ENCODE assay signal across 1 cellular context in the genomic region with DNA sequence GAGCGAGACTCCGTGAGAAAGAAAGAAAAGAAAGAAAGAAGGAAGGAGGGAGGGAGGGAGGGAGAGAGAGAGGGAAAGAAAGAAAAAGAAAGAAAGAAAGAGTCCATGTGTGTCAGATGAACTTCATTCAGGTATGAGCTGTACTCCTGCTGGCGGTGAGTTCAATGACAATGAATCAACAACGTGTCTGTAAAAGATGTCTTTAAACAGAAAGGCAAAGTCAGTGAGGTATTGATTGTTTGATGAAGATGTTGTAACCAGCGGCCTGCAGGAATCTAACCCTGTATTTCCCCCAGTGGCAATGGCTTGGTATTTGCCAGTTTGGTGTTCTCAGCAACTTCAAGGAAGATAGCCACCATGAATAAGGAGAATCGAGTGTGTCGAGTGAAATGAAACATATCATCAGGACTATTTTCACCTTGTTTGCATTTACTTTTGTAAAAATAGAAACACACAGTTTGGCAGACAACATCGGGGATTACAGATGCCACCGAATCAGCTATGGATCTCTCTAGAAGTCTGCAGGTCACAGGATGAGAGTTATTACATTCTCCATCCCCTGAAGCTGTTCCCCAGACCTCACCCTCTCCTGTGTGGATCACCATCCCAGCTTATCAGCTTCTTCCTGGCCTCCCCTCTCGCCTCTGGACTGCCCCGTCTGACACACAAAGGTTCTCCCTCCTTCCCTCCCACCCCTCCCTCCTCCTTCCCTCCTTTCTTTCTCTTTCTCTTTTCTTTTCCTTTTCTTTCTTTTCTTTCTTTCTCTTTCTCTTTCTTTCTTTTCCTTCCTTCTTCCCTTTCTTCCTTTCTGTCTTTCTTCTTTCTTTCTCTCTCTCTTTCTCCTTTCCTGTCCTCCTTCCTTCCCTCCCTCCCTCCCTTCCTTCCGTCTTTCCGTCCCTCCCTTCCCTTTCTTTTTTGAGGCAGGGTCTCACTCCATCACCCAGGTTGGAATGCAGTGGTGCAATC.
TF ChIP-seq lines count a peak whose summit lies in the region.

No MANE protein-coding gene starts in this region.

TF ChIP-seq in HepG2, 621 proteins besides CTCF, POLR2A, EP300 and RAD21 (continued from another document and continues in another):
- TF ChIP-seq, protein P1, sequence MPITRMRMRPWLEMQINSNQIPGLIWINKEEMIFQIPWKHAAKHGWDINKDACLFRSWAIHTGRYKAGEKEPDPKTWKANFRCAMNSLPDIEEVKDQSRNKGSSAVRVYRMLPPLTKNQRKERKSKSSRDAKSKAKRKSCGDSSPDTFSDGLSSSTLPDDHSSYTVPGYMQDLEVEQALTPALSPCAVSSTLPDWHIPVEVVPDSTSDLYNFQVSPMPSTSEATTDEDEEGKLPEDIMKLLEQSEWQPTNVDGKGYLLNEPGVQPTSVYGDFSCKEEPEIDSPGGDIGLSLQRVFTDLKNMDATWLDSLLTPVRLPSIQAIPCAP (CRISPR knock-in tag; IDR thresholded peaks at IDR 0.05; ENCODE audit: low read depth): no peak
- TF ChIP-seq, protein P2, sequence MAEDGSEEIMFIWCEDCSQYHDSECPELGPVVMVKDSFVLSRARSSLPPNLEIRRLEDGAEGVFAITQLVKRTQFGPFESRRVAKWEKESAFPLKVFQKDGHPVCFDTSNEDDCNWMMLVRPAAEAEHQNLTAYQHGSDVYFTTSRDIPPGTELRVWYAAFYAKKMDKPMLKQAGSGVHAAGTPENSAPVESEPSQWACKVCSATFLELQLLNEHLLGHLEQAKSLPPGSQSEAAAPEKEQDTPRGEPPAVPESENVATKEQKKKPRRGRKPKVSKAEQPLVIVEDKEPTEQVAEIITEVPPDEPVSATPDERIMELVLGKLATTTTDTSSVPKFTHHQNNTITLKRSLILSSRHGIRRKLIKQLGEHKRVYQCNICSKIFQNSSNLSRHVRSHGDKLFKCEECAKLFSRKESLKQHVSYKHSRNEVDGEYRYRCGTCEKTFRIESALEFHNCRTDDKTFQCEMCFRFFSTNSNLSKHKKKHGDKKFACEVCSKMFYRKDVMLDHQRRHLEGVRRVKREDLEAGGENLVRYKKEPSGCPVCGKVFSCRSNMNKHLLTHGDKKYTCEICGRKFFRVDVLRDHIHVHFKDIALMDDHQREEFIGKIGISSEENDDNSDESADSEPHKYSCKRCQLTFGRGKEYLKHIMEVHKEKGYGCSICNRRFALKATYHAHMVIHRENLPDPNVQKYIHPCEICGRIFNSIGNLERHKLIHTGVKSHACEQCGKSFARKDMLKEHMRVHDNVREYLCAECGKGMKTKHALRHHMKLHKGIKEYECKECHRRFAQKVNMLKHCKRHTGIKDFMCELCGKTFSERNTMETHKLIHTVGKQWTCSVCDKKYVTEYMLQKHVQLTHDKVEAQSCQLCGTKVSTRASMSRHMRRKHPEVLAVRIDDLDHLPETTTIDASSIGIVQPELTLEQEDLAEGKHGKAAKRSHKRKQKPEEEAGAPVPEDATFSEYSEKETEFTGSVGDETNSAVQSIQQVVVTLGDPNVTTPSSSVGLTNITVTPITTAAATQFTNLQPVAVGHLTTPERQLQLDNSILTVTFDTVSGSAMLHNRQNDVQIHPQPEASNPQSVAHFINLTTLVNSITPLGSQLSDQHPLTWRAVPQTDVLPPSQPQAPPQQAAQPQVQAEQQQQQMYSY (CRISPR knock-in tag; IDR thresholded peaks at IDR 0.05): no peak
- TF ChIP-seq NR2C2 (CRISPR knock-in tag; IDR thresholded peaks at IDR 0.05; ENCODE audit: borderline replicate concordance): no peak
- TF ChIP-seq BRCA1 (CRISPR knock-in tag; IDR thresholded peaks at IDR 0.05): no peak
- TF ChIP-seq ATF7 (IDR thresholded peaks at IDR 0.05): no peak
- no peak for TF ChIP-seq ATF7 (CRISPR knock-in tag; IDR thresholded peaks at IDR 0.05)
- TF ChIP-seq ZFP36 (IDR thresholded peaks at IDR 0.05; ENCODE audit: borderline replicate concordance, low read depth, low read length, partially characterized antibody): no peak
- peak; percentile 79; the same call in 1 of the 2 replicates for TF ChIP-seq SOX5 (CRISPR knock-in tag; IDR thresholded peaks at IDR 0.05; ENCODE audit: borderline replicate concordance)
- peak; percentile 76; the same call in 1 of the 2 replicates for TF ChIP-seq CEBPB (IDR thresholded peaks at IDR 0.05; ENCODE audit: borderline replicate concordance, low read depth, low read length)
- no peak for TF ChIP-seq KDM3A (CRISPR knock-in tag; IDR thresholded peaks at IDR 0.05; ENCODE audit: low read depth)
- TF ChIP-seq, protein P3, sequence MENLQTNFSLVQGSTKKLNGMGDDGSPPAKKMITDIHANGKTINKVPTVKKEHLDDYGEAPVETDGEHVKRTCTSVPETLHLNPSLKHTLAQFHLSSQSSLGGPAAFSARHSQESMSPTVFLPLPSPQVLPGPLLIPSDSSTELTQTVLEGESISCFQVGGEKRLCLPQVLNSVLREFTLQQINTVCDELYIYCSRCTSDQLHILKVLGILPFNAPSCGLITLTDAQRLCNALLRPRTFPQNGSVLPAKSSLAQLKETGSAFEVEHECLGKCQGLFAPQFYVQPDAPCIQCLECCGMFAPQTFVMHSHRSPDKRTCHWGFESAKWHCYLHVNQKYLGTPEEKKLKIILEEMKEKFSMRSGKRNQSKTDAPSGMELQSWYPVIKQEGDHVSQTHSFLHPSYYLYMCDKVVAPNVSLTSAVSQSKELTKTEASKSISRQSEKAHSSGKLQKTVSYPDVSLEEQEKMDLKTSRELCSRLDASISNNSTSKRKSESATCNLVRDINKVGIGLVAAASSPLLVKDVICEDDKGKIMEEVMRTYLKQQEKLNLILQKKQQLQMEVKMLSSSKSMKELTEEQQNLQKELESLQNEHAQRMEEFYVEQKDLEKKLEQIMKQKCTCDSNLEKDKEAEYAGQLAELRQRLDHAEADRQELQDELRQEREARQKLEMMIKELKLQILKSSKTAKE (CRISPR knock-in tag; IDR thresholded peaks at IDR 0.05; ENCODE audit: borderline replicate concordance): no peak
- TF ChIP-seq NR1H2 (CRISPR knock-in tag; IDR thresholded peaks at IDR 0.05; ENCODE audit: borderline replicate concordance, low read depth): no peak
- TF ChIP-seq ZNF75D (CRISPR knock-in tag; IDR thresholded peaks at IDR 0.05; ENCODE audit: borderline replicate concordance): no peak
- TF ChIP-seq ARNT (IDR thresholded peaks at IDR 0.05): no peak
- TF ChIP-seq GTF2F1 (IDR thresholded peaks at IDR 0.05; ENCODE audit: low read length): no peak
- TF ChIP-seq, protein P4, sequence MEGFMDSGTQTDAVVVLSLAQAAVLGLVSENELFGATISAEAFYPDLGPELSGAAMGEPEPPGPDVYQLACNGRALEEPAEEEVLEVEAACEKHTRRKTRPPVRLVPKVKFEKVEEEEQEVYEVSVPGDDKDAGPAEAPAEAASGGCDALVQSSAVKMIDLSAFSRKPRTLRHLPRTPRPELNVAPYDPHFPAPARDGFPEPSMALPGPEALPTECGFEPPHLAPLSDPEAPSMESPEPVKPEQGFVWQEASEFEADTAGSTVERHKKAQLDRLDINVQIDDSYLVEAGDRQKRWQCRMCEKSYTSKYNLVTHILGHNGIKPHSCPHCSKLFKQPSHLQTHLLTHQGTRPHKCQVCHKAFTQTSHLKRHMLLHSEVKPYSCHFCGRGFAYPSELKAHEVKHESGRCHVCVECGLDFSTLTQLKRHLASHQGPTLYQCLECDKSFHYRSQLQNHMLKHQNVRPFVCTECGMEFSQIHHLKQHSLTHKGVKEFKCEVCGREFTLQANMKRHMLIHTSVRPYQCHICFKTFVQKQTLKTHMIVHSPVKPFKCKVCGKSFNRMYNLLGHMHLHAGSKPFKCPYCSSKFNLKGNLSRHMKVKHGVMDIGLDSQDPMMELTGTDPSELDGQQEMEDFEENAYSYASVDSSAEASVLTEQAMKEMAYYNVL (CRISPR knock-in tag; IDR thresholded peaks at IDR 0.05; ENCODE audit: borderline replicate concordance): peak; percentile 99
- peak in 1 of 2 experiments; percentile 30; a peak in 1 of 4 replicates for TF ChIP-seq KLF16 (CRISPR knock-in tag; IDR thresholded peaks at IDR 0.05)
- TF ChIP-seq CCAR2 (optimal IDR thresholded peaks at IDR 0.05; ENCODE audit: low read depth, low read length): peak; percentile 26
- TF ChIP-seq, protein P5, sequence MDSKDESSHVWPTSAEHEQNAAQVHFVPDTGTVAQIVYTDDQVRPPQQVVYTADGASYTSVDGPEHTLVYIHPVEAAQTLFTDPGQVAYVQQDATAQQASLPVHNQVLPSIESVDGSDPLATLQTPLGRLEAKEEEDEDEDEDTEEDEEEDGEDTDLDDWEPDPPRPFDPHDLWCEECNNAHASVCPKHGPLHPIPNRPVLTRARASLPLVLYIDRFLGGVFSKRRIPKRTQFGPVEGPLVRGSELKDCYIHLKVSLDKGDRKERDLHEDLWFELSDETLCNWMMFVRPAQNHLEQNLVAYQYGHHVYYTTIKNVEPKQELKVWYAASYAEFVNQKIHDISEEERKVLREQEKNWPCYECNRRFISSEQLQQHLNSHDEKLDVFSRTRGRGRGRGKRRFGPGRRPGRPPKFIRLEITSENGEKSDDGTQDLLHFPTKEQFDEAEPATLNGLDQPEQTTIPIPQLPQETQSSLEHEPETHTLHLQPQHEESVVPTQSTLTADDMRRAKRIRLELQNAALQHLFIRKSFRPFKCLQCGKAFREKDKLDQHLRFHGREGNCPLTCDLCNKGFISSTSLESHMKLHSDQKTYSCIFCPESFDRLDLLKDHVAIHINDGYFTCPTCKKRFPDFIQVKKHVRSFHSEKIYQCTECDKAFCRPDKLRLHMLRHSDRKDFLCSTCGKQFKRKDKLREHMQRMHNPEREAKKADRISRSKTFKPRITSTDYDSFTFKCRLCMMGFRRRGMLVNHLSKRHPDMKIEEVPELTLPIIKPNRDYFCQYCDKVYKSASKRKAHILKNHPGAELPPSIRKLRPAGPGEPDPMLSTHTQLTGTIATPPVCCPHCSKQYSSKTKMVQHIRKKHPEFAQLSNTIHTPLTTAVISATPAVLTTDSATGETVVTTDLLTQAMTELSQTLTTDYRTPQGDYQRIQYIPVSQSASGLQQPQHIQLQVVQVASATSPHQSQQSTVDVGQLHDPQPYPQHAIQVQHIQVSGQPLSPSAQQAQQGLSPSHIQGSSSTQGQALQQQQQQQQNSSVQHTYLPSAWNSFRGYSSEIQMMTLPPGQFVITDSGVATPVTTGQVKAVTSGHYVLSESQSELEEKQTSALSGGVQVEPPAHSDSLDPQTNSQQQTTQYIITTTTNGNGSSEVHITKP (CRISPR knock-in tag; IDR thresholded peaks at IDR 0.05; ENCODE audit: low read depth): 0 out of 2 replicates have a peak, but pooled peaks have one; percentile 57
- TF ChIP-seq, protein P6, sequence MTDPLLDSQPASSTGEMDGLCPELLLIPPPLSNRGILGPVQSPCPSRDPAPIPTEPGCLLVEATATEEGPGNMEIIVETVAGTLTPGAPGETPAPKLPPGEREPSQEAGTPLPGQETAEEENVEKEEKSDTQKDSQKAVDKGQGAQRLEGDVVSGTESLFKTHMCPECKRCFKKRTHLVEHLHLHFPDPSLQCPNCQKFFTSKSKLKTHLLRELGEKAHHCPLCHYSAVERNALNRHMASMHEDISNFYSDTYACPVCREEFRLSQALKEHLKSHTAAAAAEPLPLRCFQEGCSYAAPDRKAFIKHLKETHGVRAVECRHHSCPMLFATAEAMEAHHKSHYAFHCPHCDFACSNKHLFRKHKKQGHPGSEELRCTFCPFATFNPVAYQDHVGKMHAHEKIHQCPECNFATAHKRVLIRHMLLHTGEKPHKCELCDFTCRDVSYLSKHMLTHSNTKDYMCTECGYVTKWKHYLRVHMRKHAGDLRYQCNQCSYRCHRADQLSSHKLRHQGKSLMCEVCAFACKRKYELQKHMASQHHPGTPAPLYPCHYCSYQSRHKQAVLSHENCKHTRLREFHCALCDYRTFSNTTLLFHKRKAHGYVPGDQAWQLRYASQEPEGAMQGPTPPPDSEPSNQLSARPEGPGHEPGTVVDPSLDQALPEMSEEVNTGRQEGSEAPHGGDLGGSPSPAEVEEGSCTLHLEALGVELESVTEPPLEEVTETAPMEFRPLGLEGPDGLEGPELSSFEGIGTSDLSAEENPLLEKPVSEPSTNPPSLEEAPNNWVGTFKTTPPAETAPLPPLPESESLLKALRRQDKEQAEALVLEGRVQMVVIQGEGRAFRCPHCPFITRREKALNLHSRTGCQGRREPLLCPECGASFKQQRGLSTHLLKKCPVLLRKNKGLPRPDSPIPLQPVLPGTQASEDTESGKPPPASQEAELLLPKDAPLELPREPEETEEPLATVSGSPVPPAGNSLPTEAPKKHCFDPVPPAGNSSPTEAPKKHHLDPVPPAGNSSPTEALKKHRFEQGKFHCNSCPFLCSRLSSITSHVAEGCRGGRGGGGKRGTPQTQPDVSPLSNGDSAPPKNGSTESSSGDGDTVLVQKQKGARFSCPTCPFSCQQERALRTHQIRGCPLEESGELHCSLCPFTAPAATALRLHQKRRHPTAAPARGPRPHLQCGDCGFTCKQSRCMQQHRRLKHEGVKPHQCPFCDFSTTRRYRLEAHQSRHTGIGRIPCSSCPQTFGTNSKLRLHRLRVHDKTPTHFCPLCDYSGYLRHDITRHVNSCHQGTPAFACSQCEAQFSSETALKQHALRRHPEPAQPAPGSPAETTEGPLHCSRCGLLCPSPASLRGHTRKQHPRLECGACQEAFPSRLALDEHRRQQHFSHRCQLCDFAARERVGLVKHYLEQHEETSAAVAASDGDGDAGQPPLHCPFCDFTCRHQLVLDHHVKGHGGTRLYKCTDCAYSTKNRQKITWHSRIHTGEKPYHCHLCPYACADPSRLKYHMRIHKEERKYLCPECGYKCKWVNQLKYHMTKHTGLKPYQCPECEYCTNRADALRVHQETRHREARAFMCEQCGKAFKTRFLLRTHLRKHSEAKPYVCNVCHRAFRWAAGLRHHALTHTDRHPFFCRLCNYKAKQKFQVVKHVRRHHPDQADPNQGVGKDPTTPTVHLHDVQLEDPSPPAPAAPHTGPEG (CRISPR knock-in tag; IDR thresholded peaks at IDR 0.05): no peak
- no peak for TF ChIP-seq MED13 (CRISPR knock-in tag; IDR thresholded peaks at IDR 0.05)
- TF ChIP-seq, protein P7, sequence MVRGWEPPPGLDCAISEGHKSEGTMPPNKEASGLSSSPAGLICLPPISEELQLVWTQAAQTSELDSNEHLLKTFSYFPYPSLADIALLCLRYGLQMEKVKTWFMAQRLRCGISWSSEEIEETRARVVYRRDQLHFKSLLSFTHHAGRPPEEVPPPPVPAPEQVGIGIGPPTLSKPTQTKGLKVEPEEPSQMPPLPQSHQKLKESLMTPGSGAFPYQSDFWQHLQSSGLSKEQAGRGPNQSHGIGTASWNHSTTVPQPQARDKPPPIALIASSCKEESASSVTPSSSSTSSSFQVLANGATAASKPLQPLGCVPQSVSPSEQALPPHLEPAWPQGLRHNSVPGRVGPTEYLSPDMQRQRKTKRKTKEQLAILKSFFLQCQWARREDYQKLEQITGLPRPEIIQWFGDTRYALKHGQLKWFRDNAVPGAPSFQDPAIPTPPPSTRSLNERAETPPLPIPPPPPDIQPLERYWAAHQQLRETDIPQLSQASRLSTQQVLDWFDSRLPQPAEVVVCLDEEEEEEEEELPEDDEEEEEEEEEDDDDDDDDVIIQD (CRISPR knock-in tag; IDR thresholded peaks at IDR 0.05; ENCODE audit: low read depth): no peak
- no peak for TF ChIP-seq ISX (CRISPR knock-in tag; conservative IDR thresholded peaks at IDR 0.05)
- no peak for TF ChIP-seq ATF7-NPFF (CRISPR knock-in tag; IDR thresholded peaks at IDR 0.05; ENCODE audit: low read depth)
- no peak for TF ChIP-seq ERF (CRISPR knock-in tag; IDR thresholded peaks at IDR 0.05)
- no peak for TF ChIP-seq SMAD3 (CRISPR knock-in tag; IDR thresholded peaks at IDR 0.05)
- TF ChIP-seq, protein P8, sequence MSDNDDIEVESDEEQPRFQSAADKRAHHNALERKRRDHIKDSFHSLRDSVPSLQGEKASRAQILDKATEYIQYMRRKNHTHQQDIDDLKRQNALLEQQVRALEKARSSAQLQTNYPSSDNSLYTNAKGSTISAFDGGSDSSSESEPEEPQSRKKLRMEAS (IDR thresholded peaks at IDR 0.05): 0 out of 2 replicates have a peak, but pooled peaks have one; percentile 25
- no peak for TF ChIP-seq MAFK (conservative IDR thresholded peaks at IDR 0.05 in 1 of 2, IDR thresholded peaks at IDR 0.05 in 1 of 2; ENCODE audit: low read length in 2 of 2)
- TF ChIP-seq SATB2 (CRISPR knock-in tag; IDR thresholded peaks at IDR 0.05): no peak
- peak; percentile 26; the same call in 1 of the 2 replicates for TF ChIP-seq MIXL1 (CRISPR knock-in tag; IDR thresholded peaks at IDR 0.05)
- no peak for TF ChIP-seq ZNF530 (CRISPR knock-in tag; IDR thresholded peaks at IDR 0.05; ENCODE audit: low read depth)
- TF ChIP-seq ZSCAN9 (CRISPR knock-in tag; IDR thresholded peaks at IDR 0.05; ENCODE audit: borderline replicate concordance): no peak; the same call in 1 of the 2 replicates
- TF ChIP-seq ZNF720 (CRISPR knock-in tag; IDR thresholded peaks at IDR 0.05): no peak
- peak; percentile 86 for TF ChIP-seq FOXA3 (CRISPR knock-in tag; IDR thresholded peaks at IDR 0.05)
